In the genomic region with DNA sequence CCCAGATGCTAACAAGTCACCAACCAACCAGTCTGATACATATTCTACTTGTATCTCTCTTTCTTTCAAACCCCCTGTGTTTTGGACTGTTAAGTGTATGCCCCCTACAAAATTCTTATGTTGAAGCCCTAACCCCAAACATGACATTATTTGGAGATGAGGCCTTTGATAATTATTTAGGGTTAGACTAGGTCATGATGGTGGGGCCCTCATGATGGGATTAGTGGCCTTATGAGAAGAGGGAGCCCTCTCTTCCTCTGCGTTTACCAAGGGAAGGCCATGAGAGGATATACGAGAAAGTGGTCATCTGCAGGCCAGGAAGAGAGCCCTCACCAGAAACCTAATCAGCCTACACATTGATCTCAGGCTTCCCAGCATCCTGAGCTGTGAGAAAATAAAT, we compare ENCODE assay signal across 25 cellular contexts. TPM values are rescaled to one million over a fixed set of nuclear protein-coding genes. Genes with fewer than 3 reads are reported as not detected.
"Had no signal": no experiment of that assay in that cellular context is flagged by ENCODE, and none has a peak within 500 bp of the region (broad histone marks: within the 10 kb centered on the region; RNA-seq: fewer than 3 reads in every experiment).

No MANE protein-coding gene starts in this region.

- ATAC-seq: gastroesophageal sphincter, left colon, pancreas had no signal

- DNase-seq: activated CD4-positive, alpha-beta memory T cell treated with anti-CD3 and anti-CD28 coated beads, Interleukin-2, amount 10 ng/mL, durations not matched to agents 7 days and 5 days; activated CD4-positive, alpha-beta T cell treated with anti-CD3 and anti-CD28 coated beads, Interleukin-2, amount 10 ng/mL, durations not matched to agents 24 days and 14 days; activated CD4-positive, CD25-positive, alpha-beta regulatory T cell treated with anti-CD3 and anti-CD28 coated beads, Interleukin-2, amount 50 U/mL, for 72 hours; activated naive CD4-positive, alpha-beta T cell; activated T-cell treated with anti-CD3 and anti-CD28 coated beads, Interleukin-2, amount 50 U/mL, for 48 hours; anterior cingulate cortex; effector CD8-positive, alpha-beta T cell; erythroblast; hippocampal formation; kidney; left colon; mammary epithelial cell; naive B cell; nucleus accumbens; pancreas; stimulated activated CD4-positive, alpha-beta T cell treated with anti-CD3 and anti-CD28 coated beads, Interleukin-15, amount 100 ng/mL, for 24 hours; stimulated activated CD4-positive, alpha-beta T cell treated with anti-CD3 and anti-CD28 coated beads, Interleukin-2, amount 100 ng/mL, for 24 hours; stimulated activated naive CD4-positive, alpha-beta T cell; T-helper 2 cell; tibial artery had no signal

- H3K4me1 ChIP-seq: prostate gland had no signal

- FAIRE-seq: bronchial epithelial cell, kidney, pancreas had no signal

- H3K36me3 ChIP-seq: gastroesophageal sphincter, pancreas, prostate gland, suprapubic skin, tibial artery had no signal

- H3K27me3 ChIP-seq: pancreas had no signal

- H3K4me2 ChIP-seq: smooth muscle cell had no signal

- H3K4me3 ChIP-seq: gastroesophageal sphincter, prostate gland, suprapubic skin, tibial artery had no signal

- H3K9me3 ChIP-seq: pancreas, prostate gland, suprapubic skin had no signal

- H3K27ac ChIP-seq: gastroesophageal sphincter, prostate gland, suprapubic skin, tibial artery had no signal

RNA-seq across cellular contexts. Expression of gene RAPGEF5, which starts 2.5 kb away (rescaled TPM):
- polyA plus RNA-seq: smooth muscle cell had no signal
